In the genomic region with DNA sequence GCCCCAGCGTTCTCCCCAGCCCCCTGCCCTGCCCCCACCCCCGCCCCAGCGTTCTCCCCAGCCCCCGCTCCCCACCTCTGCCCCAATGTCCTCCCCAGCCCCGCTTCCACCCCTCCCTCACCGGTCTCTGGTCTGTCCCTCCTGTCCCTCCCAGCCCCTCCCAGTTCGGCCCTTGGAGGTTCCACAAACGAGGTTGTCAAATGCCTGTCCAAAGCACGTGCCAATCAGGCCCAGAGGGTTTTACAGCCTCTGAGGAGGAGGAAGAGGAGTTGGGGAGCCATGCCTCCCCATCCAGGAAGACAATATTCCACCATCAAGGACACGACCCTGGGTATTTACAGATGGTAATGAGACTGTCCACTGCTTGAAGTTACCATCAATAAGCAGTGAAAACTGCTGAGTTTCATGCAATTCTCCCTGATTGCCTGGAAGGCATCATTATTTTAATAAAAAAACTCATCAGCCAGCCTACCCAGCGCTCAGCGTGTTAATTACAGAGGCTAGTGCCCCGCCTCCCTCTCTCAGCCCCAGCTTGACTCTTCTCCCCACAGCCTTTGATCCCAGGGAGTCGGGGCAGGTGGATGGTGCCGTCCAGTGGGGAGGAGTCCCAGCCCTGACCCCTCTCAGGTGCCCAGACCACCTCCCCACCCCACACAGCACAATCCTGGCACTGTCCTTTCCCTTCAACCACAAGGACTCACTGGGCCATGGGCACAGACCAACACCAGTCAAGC, we compare ENCODE assay signal across 22 cellular contexts. TPM values are rescaled to one million over a fixed set of nuclear protein-coding genes. Genes with fewer than 3 reads are reported as not detected.
"Had no signal": no experiment of that assay in that cellular context is flagged by ENCODE, and none has a peak within 500 bp of the region (broad histone marks: within the 10 kb centered on the region; RNA-seq: fewer than 3 reads in every experiment).

No MANE protein-coding gene starts in this region.

- H3K27ac Mint-ChIP-seq: activated B cell treated with CpG ODN at 0.5 μM for 24 hours; activated CD4-positive, alpha-beta T cell treated with anti-CD3 and anti-CD28 coated beads, Interleukin-2, amount 10 ng/mL, durations not matched to agents 7 days and 5 days; activated CD8-positive, alpha-beta T cell treated with anti-CD3 and anti-CD28 coated beads, Interleukin-2, amount 10 ng/mL, durations not matched to agents 7 days and 5 days; activated naive CD8-positive, alpha-beta T cell; activated T-cell treated with anti-CD3 and anti-CD28 coated beads, Interleukin-2, amount 50 U/mL, for 24 hours; activated T-helper 2 cell treated with anti-CD3 and anti-CD28 coated beads, Interferon-gamma antibody, Interleukin-2, Interleukin-4, amounts not matched to agents 10 μg/mL and 5 μg/mL and 100 μg/mL, durations not matched to agents 14 hours and 24 hours and 36 hours; mesothelial cell of epicardium; nephron progenitor cell; stimulated activated naive CD8-positive, alpha-beta T cell treated with anti-CD3 and anti-CD28 coated beads, Interleukin-15, amount 100 ng/mL, for 72 hours; T-cell had no signal

- H3K27me3 Mint-ChIP-seq: activated CD4-positive, alpha-beta T cell treated with anti-CD3 and anti-CD28 coated beads, Interleukin-2, amount 10 ng/mL, durations not matched to agents 7 days and 5 days had no signal

- H3K4me3 Mint-ChIP-seq: activated B cell treated with CpG ODN at 0.5 μM for 24 hours; activated CD4-positive, alpha-beta T cell treated with anti-CD3 and anti-CD28 coated beads, Interleukin-2, amount 10 ng/mL, durations not matched to agents 7 days and 5 days; activated CD8-positive, alpha-beta T cell treated with anti-CD3 and anti-CD28 coated beads, Interleukin-2, amount 10 ng/mL, durations not matched to agents 7 days and 5 days; activated naive CD8-positive, alpha-beta T cell; activated T-cell treated with anti-CD3 and anti-CD28 coated beads, Interleukin-2, amount 50 U/mL, for 24 hours; mesothelial cell of epicardium; nephron progenitor cell; stimulated activated naive CD8-positive, alpha-beta T cell treated with anti-CD3 and anti-CD28 coated beads, Interleukin-15, amount 100 ng/mL, for 72 hours; T-cell had no signal

- DNase-seq: activated B cell treated with CpG ODN at 0.5 μM for 24 hours; activated CD4-positive, alpha-beta T cell treated with anti-CD3 and anti-CD28 coated beads, Interleukin-2, amount 10 ng/mL, durations not matched to agents 7 days and 5 days; activated CD8-positive, alpha-beta T cell treated with anti-CD3 and anti-CD28 coated beads, Interleukin-2, amount 10 ng/mL, durations not matched to agents 7 days and 5 days; activated T-cell treated with anti-CD3 and anti-CD28 coated beads, Interleukin-2, amount 50 U/mL, for 24 hours; amniotic stem cell; caudate nucleus; erythroblast; foreskin melanocyte; hippocampal formation; nephron progenitor cell; occipital lobe; small intestine; stimulated activated CD4-positive, alpha-beta T cell treated with anti-CD3 and anti-CD28 coated beads, Interleukin-15, amount 100 ng/mL, for 24 hours; stimulated activated CD4-positive, alpha-beta T cell treated with anti-CD3 and anti-CD28 coated beads, Interleukin-2, amount 100 ng/mL, for 48 hours; stimulated activated naive CD8-positive, alpha-beta T cell treated with anti-CD3 and anti-CD28 coated beads, Interleukin-15, amount 100 ng/mL, for 72 hours; transverse colon had no signal

- ATAC-seq: activated CD8-positive, alpha-beta T cell treated with anti-CD3 and anti-CD28 coated beads, Interleukin-2, amount 10 ng/mL, durations not matched to agents 7 days and 5 days; right cardiac atrium; stimulated activated naive CD8-positive, alpha-beta T cell treated with anti-CD3 and anti-CD28 coated beads, Interleukin-15, amount 100 ng/mL, for 72 hours; T-cell had no signal

- H3K36me3 Mint-ChIP-seq: activated naive CD8-positive, alpha-beta T cell; mesothelial cell of epicardium; T-cell had no signal

- H3K9me3 Mint-ChIP-seq: activated B cell treated with CpG ODN at 0.5 μM for 24 hours; activated CD4-positive, alpha-beta T cell treated with anti-CD3 and anti-CD28 coated beads, Interleukin-2, amount 10 ng/mL, durations not matched to agents 7 days and 5 days; activated T-cell treated with anti-CD3 and anti-CD28 coated beads, Interleukin-2, amount 50 U/mL, for 24 hours; activated T-helper 2 cell treated with anti-CD3 and anti-CD28 coated beads, Interferon-gamma antibody, Interleukin-2, Interleukin-4, amounts not matched to agents 10 μg/mL and 5 μg/mL and 100 μg/mL, durations not matched to agents 14 hours and 24 hours and 36 hours; mesothelial cell of epicardium; nephron progenitor cell; stimulated activated naive CD8-positive, alpha-beta T cell treated with anti-CD3 and anti-CD28 coated beads, Interleukin-15, amount 100 ng/mL, for 72 hours; T-cell had no signal

- H3K4me1 Mint-ChIP-seq: activated B cell treated with CpG ODN at 0.5 μM for 24 hours; activated CD4-positive, alpha-beta T cell treated with anti-CD3 and anti-CD28 coated beads, Interleukin-2, amount 10 ng/mL, durations not matched to agents 7 days and 5 days; nephron progenitor cell; stimulated activated naive CD8-positive, alpha-beta T cell treated with anti-CD3 and anti-CD28 coated beads, Interleukin-15, amount 100 ng/mL, for 72 hours; T-cell had no signal

RNA-seq across cellular contexts. Expression of a gene that starts 30.6 kb away (rescaled TPM):
- total RNA-seq: activated B cell treated with CpG ODN at 0.5 μM for 24 hours; activated CD4-positive, alpha-beta T cell treated with anti-CD3 and anti-CD28 coated beads, Interleukin-2, amount 10 ng/mL, durations not matched to agents 7 days and 5 days; activated CD8-positive, alpha-beta T cell treated with anti-CD3 and anti-CD28 coated beads, Interleukin-2, amount 10 ng/mL, durations not matched to agents 7 days and 5 days; activated T-helper 2 cell treated with anti-CD3 and anti-CD28 coated beads, Interferon-gamma antibody, Interleukin-2, Interleukin-4, amounts not matched to agents 10 μg/mL and 5 μg/mL and 100 μg/mL, durations not matched to agents 14 hours and 24 hours and 36 hours; occipital lobe; T-cell had no signal

RNA-seq across cellular contexts. Expression of a gene that starts 55.6 kb away (rescaled TPM):
- total RNA-seq: activated B cell treated with CpG ODN at 0.5 μM for 24 hours; activated CD4-positive, alpha-beta T cell treated with anti-CD3 and anti-CD28 coated beads, Interleukin-2, amount 10 ng/mL, durations not matched to agents 7 days and 5 days; activated CD8-positive, alpha-beta T cell treated with anti-CD3 and anti-CD28 coated beads, Interleukin-2, amount 10 ng/mL, durations not matched to agents 7 days and 5 days; suprapubic skin; T-cell had no signal
